2 cellular contexts compared by ENCODE assay signal in genomic region chr16:66429290-66429962, GRCh38.
TF ChIP-seq lines count a peak whose summit lies in the region.

No MANE protein-coding gene starts in this region.

TF ChIP-seq in SK-N-SH, 30 proteins besides CTCF, POLR2A, EP300 and RAD21 (continued from another document):
- TF ChIP-seq, protein P1, sequence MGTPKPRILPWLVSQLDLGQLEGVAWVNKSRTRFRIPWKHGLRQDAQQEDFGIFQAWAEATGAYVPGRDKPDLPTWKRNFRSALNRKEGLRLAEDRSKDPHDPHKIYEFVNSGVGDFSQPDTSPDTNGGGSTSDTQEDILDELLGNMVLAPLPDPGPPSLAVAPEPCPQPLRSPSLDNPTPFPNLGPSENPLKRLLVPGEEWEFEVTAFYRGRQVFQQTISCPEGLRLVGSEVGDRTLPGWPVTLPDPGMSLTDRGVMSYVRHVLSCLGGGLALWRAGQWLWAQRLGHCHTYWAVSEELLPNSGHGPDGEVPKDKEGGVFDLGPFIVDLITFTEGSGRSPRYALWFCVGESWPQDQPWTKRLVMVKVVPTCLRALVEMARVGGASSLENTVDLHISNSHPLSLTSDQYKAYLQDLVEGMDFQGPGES (IDR thresholded peaks at IDR 0.05; ENCODE audit: low read depth, low read length): no peak
- TF ChIP-seq FOXJ3 (CRISPR knock-in tag; IDR thresholded peaks at IDR 0.05): no peak
- no peak for TF ChIP-seq MXI1 (IDR thresholded peaks at IDR 0.05; ENCODE audit: low read depth, low read length)
- TF ChIP-seq TAF1 (IDR thresholded peaks at IDR 0.05; ENCODE audit: borderline replicate concordance, low read depth, low read length): no peak
- TF ChIP-seq POLR2AphosphoS5 (IDR thresholded peaks at IDR 0.05; ENCODE audit: low read depth, low read length): no peak
- no peak for TF ChIP-seq ZBTB33 (IDR thresholded peaks at IDR 0.05; ENCODE audit: borderline replicate concordance, low read depth)
- TF ChIP-seq, protein P2, sequence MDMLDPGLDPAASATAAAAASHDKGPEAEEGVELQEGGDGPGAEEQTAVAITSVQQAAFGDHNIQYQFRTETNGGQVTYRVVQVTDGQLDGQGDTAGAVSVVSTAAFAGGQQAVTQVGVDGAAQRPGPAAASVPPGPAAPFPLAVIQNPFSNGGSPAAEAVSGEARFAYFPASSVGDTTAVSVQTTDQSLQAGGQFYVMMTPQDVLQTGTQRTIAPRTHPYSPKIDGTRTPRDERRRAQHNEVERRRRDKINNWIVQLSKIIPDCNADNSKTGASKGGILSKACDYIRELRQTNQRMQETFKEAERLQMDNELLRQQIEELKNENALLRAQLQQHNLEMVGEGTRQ (IDR thresholded peaks at IDR 0.05; ENCODE audit: borderline replicate concordance, low read depth, low read length): no peak
- TF ChIP-seq SIN3A (IDR thresholded peaks at IDR 0.05; ENCODE audit: borderline replicate concordance, low read depth, low read length): no peak
- no peak for TF ChIP-seq EZH2phosphoT487 (IDR thresholded peaks at IDR 0.05; ENCODE audit: borderline replicate concordance, low read depth)
TF ChIP-seq in SK-N-SH: peak in this region for 0.

TF ChIP-seq in SK-N-SH treated with all-trans-retinoic acid at 6 μM for 48 hours, 23 proteins besides CTCF, POLR2A, EP300 and RAD21 (continued from another document):
- no peak for TF ChIP-seq POU6F1 (CRISPR knock-in tag; IDR thresholded peaks at IDR 0.05; ENCODE audit: borderline replicate concordance, low read depth)
- TF ChIP-seq ZC3H10 (CRISPR knock-in tag; IDR thresholded peaks at IDR 0.05): no peak
- TF ChIP-seq PPARA (CRISPR knock-in tag; IDR thresholded peaks at IDR 0.05; ENCODE audit: borderline replicate concordance): no peak
- TF ChIP-seq, protein P3, sequence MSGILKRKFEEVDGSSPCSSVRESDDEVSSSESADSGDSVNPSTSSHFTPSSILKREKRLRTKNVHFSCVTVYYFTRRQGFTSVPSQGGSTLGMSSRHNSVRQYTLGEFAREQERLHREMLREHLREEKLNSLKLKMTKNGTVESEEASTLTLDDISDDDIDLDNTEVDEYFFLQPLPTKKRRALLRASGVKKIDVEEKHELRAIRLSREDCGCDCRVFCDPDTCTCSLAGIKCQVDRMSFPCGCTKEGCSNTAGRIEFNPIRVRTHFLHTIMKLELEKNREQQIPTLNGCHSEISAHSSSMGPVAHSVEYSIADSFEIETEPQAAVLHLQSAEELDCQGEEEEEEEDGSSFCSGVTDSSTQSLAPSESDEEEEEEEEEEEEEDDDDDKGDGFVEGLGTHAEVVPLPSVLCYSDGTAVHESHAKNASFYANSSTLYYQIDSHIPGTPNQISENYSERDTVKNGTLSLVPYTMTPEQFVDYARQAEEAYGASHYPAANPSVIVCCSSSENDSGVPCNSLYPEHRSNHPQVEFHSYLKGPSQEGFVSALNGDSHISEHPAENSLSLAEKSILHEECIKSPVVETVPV (CRISPR knock-in tag; IDR thresholded peaks at IDR 0.05): no peak
TF ChIP-seq in SK-N-SH treated with all-trans-retinoic acid at 6 μM for 48 hours: peak in this region for 0.
